ENCODE assay signal across 9 cellular contexts in genomic region chr20:4811661-4812181, GRCh38. TPM values are rescaled to one million over a fixed set of nuclear protein-coding genes. Genes with fewer than 3 reads are reported as not detected.
DNase-seq lines count a peak whose midpoint lies in the region; ATAC-seq lines count a peak whose summit lies in the region.
"Had no signal": no experiment of that assay in that cellular context is flagged by ENCODE, and none has a peak within 500 bp of the region (broad histone marks: within the 10 kb centered on the region; RNA-seq: fewer than 3 reads in every experiment).

No MANE protein-coding gene starts in this region.

- ATAC-seq in left ventricle myocardium superior, result peak; percentile 64
- no peak for ATAC-seq in HG03571 (IDR thresholded peaks at IDR 0.05; ENCODE audit: unreplicated experiment)
- ATAC-seq: Panc1 had no signal

- DNase-seq in NAMALWA (ENCODE audit: low spot score), result peak; percentile 77
- DNase-seq in activated CD8-positive, alpha-beta memory T cell treated with anti-CD3 and anti-CD28 coated beads, Interleukin-2, amount 50 U/mL, for 48 hours, result peak; percentile 70
- DNase-seq in left ventricle myocardium superior, result peak; percentile 78
- no peak for DNase-seq in kidney tubule cell (ENCODE audit: low spot score)
- no peak for DNase-seq in AG20443 (ENCODE audit: low spot score)
- DNase-seq in OCI-M1 (lab: John Stamatoyannopoulos, UW), result no peak

- peak overlapping the region; percentile 66 for H3K27ac ChIP-seq in temporal lobe (ENCODE audit: low read depth, low read length)

- intact Hi-C loops in left ventricle myocardium superior (cut with micrococcal nuclease), result no loop called here

RNA-seq across cellular contexts. Expression of gene RASSF2, which starts 11.7 kb away (rescaled TPM):
- total RNA-seq in left ventricle myocardium superior, result 3.7 TPM
- total RNA-seq in temporal lobe, result 213 TPM

Comparison
In these comparisons a context has a peak if more than half of its experiments do, and no peak if none do; other contexts are left out.
1. DNase-seq: peak in NAMALWA (single experiment), activated CD8-positive, alpha-beta memory T cell treated with anti-CD3 and anti-CD28 coated beads, Interleukin-2, amount 50 U/mL, for 48 hours (single experiment) and left ventricle myocardium superior (single experiment); none in kidney tubule cell (single experiment), AG20443 (single experiment) and OCI-M1 (single experiment).
2. RNA of gene RASSF2, which starts 11.7 kb away (total RNA-seq): 213 TPM in temporal lobe (single experiment); 3.7 TPM in left ventricle myocardium superior (single experiment); every median in the first group is over 10 times any median in the second.